In genomic region chr16:67969286-67970039, GRCh38 we compare ENCODE assay signal across 1 cellular context.
TF ChIP-seq lines count a peak whose summit lies in the region.

No MANE protein-coding gene starts in this region.

TF ChIP-seq in K562, 482 proteins besides CTCF, POLR2A, EP300 and RAD21 (continues in another document):
- TF ChIP-seq KDM2B (CRISPR knock-in tag; IDR thresholded peaks at IDR 0.05), result no peak
- TF ChIP-seq MBD1 (CRISPR knock-in tag; IDR thresholded peaks at IDR 0.05), result no peak
- no peak for TF ChIP-seq BACH1 (tag; IDR thresholded peaks at IDR 0.05)
- 0 out of 2 replicates have a peak, but pooled peaks have one; percentile 57 for TF ChIP-seq NFRKB (IDR thresholded peaks at IDR 0.05; ENCODE audit: low read depth)
- no peak for TF ChIP-seq SREBF2 (CRISPR knock-in tag; IDR thresholded peaks at IDR 0.05)
- TF ChIP-seq ZBTB40 (IDR thresholded peaks at IDR 0.05), result peak; percentile 30; the same call in 1 of the 2 replicates
- no peak for TF ChIP-seq ZBTB40 (CRISPR knock-in tag; IDR thresholded peaks at IDR 0.05)
- TF ChIP-seq ZNF407 (IDR thresholded peaks at IDR 0.05; ENCODE audit: low read depth), result no peak
- TF ChIP-seq MIER1 (IDR thresholded peaks at IDR 0.05; ENCODE audit: low read depth), result no peak
- TF ChIP-seq PHF8 (IDR thresholded peaks at IDR 0.05; ENCODE audit: borderline replicate concordance, low read length), result peak; percentile 30; the same call in 1 of the 2 replicates
- TF ChIP-seq BRD9 (IDR thresholded peaks at IDR 0.05; ENCODE audit: low read depth, partially characterized antibody), result no peak
- TF ChIP-seq ZNF197 (CRISPR knock-in tag; IDR thresholded peaks at IDR 0.05; ENCODE audit: low read depth), result 0 out of 2 replicates have a peak, but pooled peaks have one; percentile 40
- no peak for TF ChIP-seq BHLHE40 (IDR thresholded peaks at IDR 0.05; ENCODE audit: low read length)
- no peak for TF ChIP-seq KDM5B (IDR thresholded peaks at IDR 0.05; ENCODE audit: insufficient replicate concordance, low read depth, low read length)
- 0 out of 2 replicates have a peak, but pooled peaks have one; percentile 7 for TF ChIP-seq TAL1 (IDR thresholded peaks at IDR 0.05)
- TF ChIP-seq MGA (IDR thresholded peaks at IDR 0.05), result peak; percentile 0; the same call in 1 of the 2 replicates
- TF ChIP-seq CBFA2T3 (IDR thresholded peaks at IDR 0.05), result peak; percentile 33
